Comparison of ENCODE assay signal across 1 cellular context in genomic region chr1:205547932-205548827, GRCh38.
TF ChIP-seq lines count a peak whose summit lies in the region.

No MANE protein-coding gene starts in this region.

TF ChIP-seq in K562, 482 proteins besides CTCF, POLR2A, EP300 and RAD21:
- TF ChIP-seq ZNF740 (CRISPR knock-in tag; IDR thresholded peaks at IDR 0.05) (0 out of 2 replicates have a peak, but pooled peaks have one; percentile 21), ZNF740 (tag; IDR thresholded peaks at IDR 0.05) (no peak), ZNF140 (CRISPR knock-in tag; IDR thresholded peaks at IDR 0.05) (no peak)
